Comparison of ENCODE assay signal across 11 cellular contexts in the genomic region with DNA sequence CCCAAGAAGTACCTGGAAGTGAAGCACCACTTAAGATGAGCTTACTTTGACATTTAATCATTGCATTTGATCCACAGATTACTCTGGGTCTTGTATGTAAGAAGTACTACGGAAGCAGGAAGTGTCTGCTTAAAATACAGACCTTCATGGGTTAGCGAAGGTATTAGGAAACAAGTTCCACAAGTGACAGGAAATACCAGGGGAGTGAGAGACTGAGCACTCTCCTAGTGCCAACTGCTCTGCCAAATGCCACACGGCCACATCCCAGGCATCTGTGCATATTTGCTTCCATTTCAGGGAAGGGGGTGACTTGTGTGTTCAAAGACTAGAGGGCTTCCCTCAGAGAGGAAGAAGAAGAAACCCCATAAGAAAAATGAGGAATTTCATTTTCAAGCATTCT. TPM values are rescaled to one million over a fixed set of nuclear protein-coding genes. Genes with fewer than 3 reads are reported as not detected.
DNase-seq lines count a peak whose midpoint lies in the region; ATAC-seq and TF ChIP-seq lines count a peak whose summit lies in the region.
"Had no signal": no experiment of that assay in that cellular context is flagged by ENCODE, and none has a peak within 500 bp of the region (broad histone marks: within the 10 kb centered on the region; RNA-seq: fewer than 3 reads in every experiment).

No MANE protein-coding gene starts in this region.

- peaks cover 25% of the 10 kb centered on the region for H3K4me1 ChIP-seq in A673 (ENCODE audit: insufficient read depth, low read length, poor library complexity, severe bottlenecking)

- no peak overlapping the region for H3K4me3 ChIP-seq in A673 (ENCODE audit: low read depth, low read length, poor library complexity, severe bottlenecking)
- H3K4me3 ChIP-seq in GM12865 (ENCODE audit: low read depth, low read length) = no peak overlapping the region
- no peak overlapping the region for H3K4me3 ChIP-seq in coronary artery

- DNase-seq in A673 (ENCODE audit: low spot score) = peak; percentile 79
- peak; percentile 4 for DNase-seq in GM12865 (ENCODE audit: low read depth)
- DNase-seq in UCSD-AML1 (lab: John Stamatoyannopoulos, UW; ENCODE audit: unreplicated experiment) = peak; percentile 22
- no peak for DNase-seq in left colon
- no peak for DNase-seq in activated T-cell treated with anti-CD3 and anti-CD28 coated beads for 4 hours
- no peak for DNase-seq in coronary artery (ENCODE audit: low spot score)
- no peak for DNase-seq in HuH-7.5 (ENCODE audit: low spot score)
- DNase-seq in GM13977 (ENCODE audit: low spot score) = no peak
- DNase-seq: activated T-cell treated with anti-CD3 and anti-CD28 coated beads, Interleukin-2, amount 50 U/mL, for 4 hours; NCI-H1105 treated with DMSO at 0.1 percent for 48 hours; SHP77 treated with DMSO at 0.1 percent for 48 hours had no signal

- POLR2A ChIA-PET in A673 (lab: Charles Lee; ENCODE audit: low non-redundant PET) = no interaction called here

- no peaks in the 10 kb centered on the region for H3K9me3 ChIP-seq in A673 (ENCODE audit: low read depth, low read length, poor library complexity, severe bottlenecking)

- intact Hi-C loops in A673 (cut with micrococcal nuclease; ENCODE audit: unreplicated experiment) (loop anchor here (5.0 kb wide), 1 partner anchor 95 kb away; no protein-coding TSS in a partner anchor), left colon (cut with DNase I, micrococcal nuclease) (loop anchor here in 1 of 2 donors (5.0 kb wide), 1 partner anchor 200 kb away; no protein-coding TSS in a partner anchor)

- CTCF ChIA-PET in A673 (lab: Charles Lee) = no interaction called here

- in situ Hi-C loops in GM13977 (cut with MboI; ENCODE audit: low pct_unique_long_range_greater_than_20kb, low sequenced_read_pairs, unreplicated experiment) = loop anchor here (25.0 kb wide), 1 partner anchor 360 kb away; no protein-coding TSS in a partner anchor

- BruUV-seq in A673 (replicated peaks; lab: Mats Ljungman, UMichigan) = no TSS peak

- no peaks in the 10 kb centered on the region for H3K36me3 ChIP-seq in A673 (ENCODE audit: insufficient read depth, low read length, poor library complexity, severe bottlenecking)

- peak; percentile 63 for ATAC-seq in left colon
- ATAC-seq: activated T-cell treated with anti-CD3 and anti-CD28 coated beads, Interleukin-2, amount 50 U/mL, for 4 hours had no signal

- no peak for TF ChIP-seq CTCF in A673 (conservative IDR thresholded peaks at IDR 0.05; ENCODE audit: low read depth, low read length)
- TF ChIP-seq CTCF in GM12865 (IDR thresholded peaks at IDR 0.05; ENCODE audit: insufficient read depth, low read depth, low read length, missing control alignments) = no peak
- no peak for TF ChIP-seq CTCF in coronary artery (IDR thresholded peaks at IDR 0.05)
- no peak for TF ChIP-seq CTCF in GM13977 (IDR thresholded peaks at IDR 0.05; ENCODE audit: extremely low read depth, insufficient read depth, missing control alignments)

- H3K27ac ChIP-seq in A673 (ENCODE audit: low read depth, low read length, poor library complexity, severe bottlenecking) = no peak overlapping the region
- peak overlapping the region in 1 of 2 donors; percentile 67 for H3K27ac ChIP-seq in coronary artery

- H3K27me3 ChIP-seq in A673 (replicated peaks; ENCODE audit: insufficient read depth, low read depth, low read length, poor library complexity) = no peaks in the 10 kb centered on the region

RNA-seq across cellular contexts. Expression of gene ANK3, which starts 57.2 kb away (rescaled TPM):
- total RNA-seq in A673 (2021) (13.5 and 16.3 TPM in 2 replicates), left colon (100 to 1,000 TPM in 1 of 2 donors, 10 to 100 TPM in 1; 95.4 to 103 TPM)

Comparison
In these comparisons a context has a peak if more than half of its experiments do, and no peak if none do; other contexts are left out.
1. DNase-seq: peak in A673 (single experiment), GM12865 (single experiment) and UCSD-AML1 (single experiment); none in left colon (0 of 2), activated T-cell treated with anti-CD3 and anti-CD28 coated beads for 4 hours (single experiment), coronary artery (single experiment), HuH-7.5 (single experiment) and GM13977 (single experiment).